Comparison of ENCODE assay signal across 8 cellular contexts in the genomic region with DNA sequence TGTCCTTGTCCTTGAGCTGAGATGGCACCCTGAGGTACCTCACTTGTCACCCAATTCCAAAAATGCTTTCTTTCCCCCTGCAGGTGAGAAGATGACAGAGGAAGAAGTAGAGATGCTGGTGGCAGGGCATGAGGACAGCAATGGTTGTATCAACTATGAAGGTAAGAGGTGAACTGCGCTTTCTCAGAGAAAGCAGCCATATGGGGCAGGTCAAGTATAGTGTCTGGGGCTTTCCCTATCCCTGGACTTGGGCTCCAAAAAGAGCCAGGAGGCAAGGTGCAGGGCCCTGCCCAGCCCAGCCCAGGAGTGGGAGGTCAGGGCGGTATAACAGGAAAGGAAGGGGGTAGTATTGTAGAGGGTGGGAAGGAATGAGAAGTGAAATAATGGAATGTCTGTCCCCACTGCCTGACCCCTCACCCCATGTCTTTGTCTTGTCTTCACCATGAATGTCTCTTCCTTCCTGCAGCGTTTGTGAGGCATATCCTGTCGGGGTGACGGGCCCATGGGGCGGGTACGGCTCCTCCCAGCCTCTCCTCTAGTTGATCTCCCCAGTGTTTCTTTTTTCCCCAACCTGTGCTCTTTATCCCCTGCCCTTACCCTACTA. TPM values are rescaled to one million over a fixed set of nuclear protein-coding genes. Genes with fewer than 3 reads are reported as not detected.
A peak's percentile ranks its signal among the peaks of the same experiment; 100 is the strongest.
DNase-seq lines count a peak whose midpoint lies in the region; ATAC-seq and TF ChIP-seq lines count a peak whose summit lies in the region.

No MANE protein-coding gene starts in this region.

- H3K4me1 Mint-ChIP-seq in T-cell = peaks cover 46 to 54% (median 51%) of the 10 kb centered on the region in 3 donors

- DNase-seq in ELF-1 (ENCODE audit: low read depth, low spot score) (peak; percentile 16), T-cell (peak; percentile 36 to 76 (median 60)), astrocyte of the cerebellum (ENCODE audit: low read depth) (no peak), right lobe of liver (no peak), SKM-1 treated with dmso at 0.1 percent for 144 hours (lab: John Stamatoyannopoulos, UW; ENCODE audit: unreplicated experiment) (no peak), NCI-H510A (lab: John Stamatoyannopoulos, UW) (no peak)
- DNase-seq in stimulated activated CD8-positive, alpha-beta memory T cell treated with anti-CD3 and anti-CD28 coated beads, Interleukin-15, amount 100 ng/mL, for 48 hours (ENCODE audit: low read depth in 2 of 2) = peak; percentile 20 to 25

- TF ChIP-seq POLR2A in right lobe of liver (IDR thresholded peaks at IDR 0.05) = no peak

- POLR2A ChIA-PET in T-cell (lab: Charles Lee) = interaction anchor here (0.5 to 1.7 kb wide), 4 partner anchors 32 to 187 kb away, joined by 3 to 5 read pairs (median 4); a partner anchor contains a TSS

- CTCF ChIA-PET in T-cell (lab: Charles Lee) = interaction anchor here in 1 of 2 donors (1.2 to 3.0 kb wide), 4 partner anchors 8 to 33 kb away, joined by 4 to 10 read pairs (median 8); a partner anchor contains a TSS

- H3K27ac ChIP-seq in right lobe of liver = peak overlapping the region; percentile 89 to 98 (median 97)

- in situ Hi-C loops in astrocyte of the cerebellum (cut with HindIII; ENCODE audit: low sequenced_read_pairs) = no loop called here

- no peaks in the 10 kb centered on the region for H3K27me3 Mint-ChIP-seq in T-cell

- H3K4me3 ChIP-seq in astrocyte of the cerebellum (ENCODE audit: low read depth, low read length) (peak overlapping the region; percentile 90), right lobe of liver (peak overlapping the region; percentile 66 to 87 (median 85))

- H3K4me1 ChIP-seq in right lobe of liver = peaks cover 0 to 34% (median 6%) of the 10 kb centered on the region in 4 donors

- intact Hi-C loops in right lobe of liver (cut with DNase I) = no loop called here

- ATAC-seq in T-cell (replicated peaks in 1 of 4) (peak; percentile 50 to 58 (median 54)), right lobe of liver (peak in 3 of 4 donors; percentile 3 to 21 (median 7)), GM18873 (IDR thresholded peaks at IDR 0.05; ENCODE audit: low FRiP score, unreplicated experiment) (no peak)

- H3K36me3 ChIP-seq in right lobe of liver = peaks cover 7 to 51% (median 24%) of the 10 kb centered on the region in 4 donors

- TF ChIP-seq CTCF in astrocyte of the cerebellum (IDR thresholded peaks at IDR 0.05; ENCODE audit: low read depth, low read length, missing control alignments) (no peak), right lobe of liver (IDR thresholded peaks at IDR 0.05) (no peak)

- peak overlapping the region; percentile 94 to 98 for H3K27ac Mint-ChIP-seq in T-cell

- H3K9me3 ChIP-seq in right lobe of liver = no peaks in the 10 kb centered on the region

- H3K9me3 Mint-ChIP-seq in T-cell = no peaks in the 10 kb centered on the region

- H3K36me3 Mint-ChIP-seq in T-cell = peaks cover 41% of the 10 kb centered on the region

- WGBS in right lobe of liver (ENCODE audit: insufficient coverage, low coverage, low lambda C conversion rate, missing lambda C conversion rate) = 38% methylated on average over 5 of the region's 7 CpGs

- H3K4me3 Mint-ChIP-seq in T-cell = peak overlapping the region; percentile 89 to 99 (median 97)

- H3K27me3 ChIP-seq in right lobe of liver = no peaks in the 10 kb centered on the region

RNA-seq across cellular contexts. Expression of a gene that starts 2.1 kb away (rescaled TPM):
- total RNA-seq in T-cell = 100 to 1,000 TPM; 506 to 663 (median 569) TPM
- total RNA-seq in right lobe of liver = 100 to 1,000 TPM; 409 to 644 (median 490) TPM

RNA-seq across cellular contexts. Expression of a gene that starts 7.9 kb away (rescaled TPM):
- total RNA-seq in T-cell (10 to 100 TPM in 1 of 5 donors, 1 to 10 TPM in 4; 5.9 to 12.4 (median 7.7) TPM), right lobe of liver (10 to 100 TPM in 5 of 6 experiments, 1 to 10 TPM in 1; 4.9 to 18.7 (median 12.6) TPM)

RNA-seq across cellular contexts. Expression of a gene that starts 29.0 kb away (rescaled TPM):
- total RNA-seq in T-cell (100 to 1,000 TPM; 135 to 160 (median 159) TPM), right lobe of liver (10 to 100 TPM; 17.9 to 40.8 (median 25.7) TPM)

RNA-seq across cellular contexts. Expression of a gene that starts 32.2 kb away (rescaled TPM):
- 100 to 1,000 TPM; 181 to 298 (median 276) TPM for total RNA-seq in T-cell
- total RNA-seq in right lobe of liver = 100 to 1,000 TPM in 1 of 6 experiments, 10 to 100 TPM in 5; 56.5 to 117 (median 70.3) TPM

RNA-seq across cellular contexts. Expression of a gene that starts 42.2 kb away (rescaled TPM):
- total RNA-seq in T-cell (10 to 100 TPM in 3 of 5 donors, 1 to 10 TPM in 2; 8.4 to 15.1 (median 11.4) TPM), right lobe of liver (1 to 10 TPM; 1.7 to 5.4 (median 3.2) TPM)

Comparison
In these comparisons a context has a peak if more than half of its experiments do, and no peak if none do; other contexts are left out.
1. DNase-seq: peak in ELF-1 (single experiment), T-cell (34 of 34) and stimulated activated CD8-positive, alpha-beta memory T cell treated with anti-CD3 and anti-CD28 coated beads, Interleukin-15, amount 100 ng/mL, for 48 hours (2 of 2); none in astrocyte of the cerebellum (single experiment), right lobe of liver (0 of 3), SKM-1 treated with dmso at 0.1 percent for 144 hours (single experiment) and NCI-H510A (single experiment).